Comparison of ENCODE assay signal across 9 cellular contexts in the genomic region with DNA sequence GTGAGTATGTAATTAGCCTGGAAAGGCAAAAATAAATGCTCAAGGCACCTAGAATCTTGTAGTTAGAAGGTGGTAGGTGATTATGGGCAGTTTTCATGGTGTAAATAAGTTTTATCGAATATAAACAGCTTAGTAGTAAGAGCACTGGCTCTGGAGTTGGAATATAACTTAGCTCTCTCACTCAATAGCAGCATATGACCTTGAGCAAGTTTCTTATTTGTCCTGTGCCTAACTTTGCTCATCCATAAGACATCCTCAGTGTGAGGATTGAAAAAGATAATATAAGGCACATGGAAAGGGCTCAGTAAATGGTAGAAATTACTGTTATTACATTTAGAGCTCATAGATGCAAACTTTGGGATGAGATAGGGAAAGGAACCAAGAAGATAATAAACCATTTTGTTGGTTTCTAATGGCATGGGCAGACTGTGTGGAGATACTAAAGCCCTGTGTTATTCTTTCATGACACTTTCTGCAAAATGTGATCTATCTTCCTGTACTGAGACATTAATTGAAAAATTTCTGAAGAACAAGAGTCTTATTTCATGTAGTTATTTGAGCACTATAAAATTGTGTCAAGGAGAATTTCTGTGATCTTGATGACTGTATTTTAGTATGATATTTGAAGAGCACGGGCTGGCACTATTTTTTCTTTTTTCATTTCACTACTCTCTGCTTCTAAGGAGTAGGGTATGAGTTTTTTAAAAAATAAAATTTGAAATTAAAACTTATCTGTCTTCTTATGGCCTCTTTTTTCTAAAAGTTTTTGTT. TPM values are rescaled to one million over a fixed set of nuclear protein-coding genes. Genes with fewer than 3 reads are reported as not detected.
DNase-seq lines count a peak whose midpoint lies in the region; ATAC-seq and TF ChIP-seq lines count a peak whose summit lies in the region.
"Had no signal": no experiment of that assay in that cellular context is flagged by ENCODE, and none has a peak within 500 bp of the region (broad histone marks: within the 10 kb centered on the region; RNA-seq: fewer than 3 reads in every experiment).

No MANE protein-coding gene starts in this region.

- ATAC-seq in activated naive CD4-positive, alpha-beta T cell treated with anti-CD3 and anti-CD28 coated beads, Interleukin-2, amount 50 U/mL, for 72 hours, result no peak
- ATAC-seq in upper lobe of left lung (ENCODE audit: low FRiP score in 2 of 2) (no peak), GM18520 (IDR thresholded peaks at IDR 0.05; ENCODE audit: unreplicated experiment) (no peak), mucosa of descending colon (no peak)

- WGBS in mesendoderm (ENCODE audit: extremely low coverage, insufficient coverage, low lambda C conversion rate), result no CpG with 5 or more reads among the region's 2 CpGs
- WGBS in upper lobe of left lung, 2 donors, result 26 to 31% methylated on average over 2 of the region's 2 CpGs

- H3K9me3 Mint-ChIP-seq in activated naive CD4-positive, alpha-beta T cell treated with anti-CD3 and anti-CD28 coated beads, Interleukin-2, amount 10 ng/mL, durations not matched to agents 7 days and 5 days, result no peaks in the 10 kb centered on the region
- peaks cover 0 to 6% of the 10 kb centered on the region in 2 donors for H3K9me3 Mint-ChIP-seq in activated naive CD4-positive, alpha-beta T cell treated with anti-CD3 and anti-CD28 coated beads, Interleukin-2, amount 50 U/mL, for 72 hours

- H3K27ac ChIP-seq in ascending aorta (no peak overlapping the region), mesendoderm (ENCODE audit: low read depth, low read length) (no peak overlapping the region), upper lobe of left lung (peak overlapping the region in 3 of 4 donors; percentile 98 to 100 (median 99))

- H3K27me3 Mint-ChIP-seq in activated naive CD4-positive, alpha-beta T cell treated with anti-CD3 and anti-CD28 coated beads, Interleukin-2, amount 10 ng/mL, durations not matched to agents 7 days and 5 days, result no peaks in the 10 kb centered on the region

- intact Hi-C loops in ascending aorta (cut with DNase I), result no loop called here
- intact Hi-C loops in mucosa of descending colon (cut with DNase I, micrococcal nuclease), result loop anchor here in 1 of 2 donors (10.0 kb wide), 1 partner anchor 75 kb away; no protein-coding TSS in a partner anchor

- CTCF ChIA-PET in activated naive CD4-positive, alpha-beta T cell treated with anti-CD3 and anti-CD28 coated beads, Interleukin-2, amount 10 ng/mL, durations not matched to agents 7 days and 5 days (lab: Charles Lee), result interaction anchor here (1.2 to 3.4 kb wide), 3 partner anchors 82 to 153 kb away, joined by 3 to 11 read pairs (median 4); a partner anchor contains a TSS

- H3K79me2 ChIP-seq in mesendoderm (ENCODE audit: control insufficient read depth, insufficient read depth, low read length), result no peaks in the 10 kb centered on the region

- no peak overlapping the region for H2BK120ac ChIP-seq in mesendoderm (ENCODE audit: low read depth, low read length)

- TF ChIP-seq EP300 in upper lobe of left lung (IDR thresholded peaks at IDR 0.05), result no peak

- no peak overlapping the region for H4K5ac ChIP-seq in mesendoderm (ENCODE audit: low read length)

- H3K4me1 Mint-ChIP-seq in activated naive CD4-positive, alpha-beta T cell treated with anti-CD3 and anti-CD28 coated beads, Interleukin-2, amount 10 ng/mL, durations not matched to agents 7 days and 5 days, result peaks cover 49% of the 10 kb centered on the region

- H3K18ac ChIP-seq in mesendoderm (ENCODE audit: low read length), result no peak overlapping the region

- peaks cover 19% of the 10 kb centered on the region for H3K36me3 Mint-ChIP-seq in activated naive CD4-positive, alpha-beta T cell treated with anti-CD3 and anti-CD28 coated beads, Interleukin-2, amount 10 ng/mL, durations not matched to agents 7 days and 5 days
- peaks cover 14 to 19% of the 10 kb centered on the region in 2 donors for H3K36me3 Mint-ChIP-seq in activated naive CD4-positive, alpha-beta T cell treated with anti-CD3 and anti-CD28 coated beads, Interleukin-2, amount 50 U/mL, for 72 hours

- no peaks in the 10 kb centered on the region for H3K79me1 ChIP-seq in mesendoderm (ENCODE audit: low read length)

- TF ChIP-seq POLR2A in upper lobe of left lung (IDR thresholded peaks at IDR 0.05), result no peak

- no peak overlapping the region for H3K56ac ChIP-seq in mesendoderm (ENCODE audit: low read length)

- H2AK5ac ChIP-seq in mesendoderm (ENCODE audit: low read length), result no peak overlapping the region

- H3K27me3 ChIP-seq in ascending aorta (no peaks in the 10 kb centered on the region), mesendoderm (ENCODE audit: insufficient read depth, low read length, poor library complexity) (no peaks in the 10 kb centered on the region), upper lobe of left lung (no peaks in the 10 kb centered on the region)

- peak overlapping the region; percentile 91 for H3K4me3 Mint-ChIP-seq in activated naive CD4-positive, alpha-beta T cell treated with anti-CD3 and anti-CD28 coated beads, Interleukin-2, amount 10 ng/mL, durations not matched to agents 7 days and 5 days

- H4K8ac ChIP-seq in mesendoderm (ENCODE audit: low read depth, low read length), result no peak overlapping the region

- peak overlapping the region; percentile 4 for H3K9ac ChIP-seq in mesendoderm (ENCODE audit: low read length)

- H3K4ac ChIP-seq in mesendoderm (ENCODE audit: low read depth, low read length), result no peak overlapping the region

- no peak overlapping the region for H2BK5ac ChIP-seq in mesendoderm (ENCODE audit: low read length)

- H3K27ac Mint-ChIP-seq in activated naive CD4-positive, alpha-beta T cell treated with anti-CD3 and anti-CD28 coated beads, Interleukin-2, amount 10 ng/mL, durations not matched to agents 7 days and 5 days, result no peak overlapping the region
- H3K27ac Mint-ChIP-seq in activated naive CD4-positive, alpha-beta T cell treated with anti-CD3 and anti-CD28 coated beads, Interleukin-2, amount 50 U/mL, for 72 hours, result peak overlapping the region in 1 of 2 donors; percentile 88

- H3K36me3 ChIP-seq in ascending aorta (no peaks in the 10 kb centered on the region), mesendoderm (ENCODE audit: control insufficient read depth, insufficient read depth, low read length) (no peaks in the 10 kb centered on the region), upper lobe of left lung (no peaks in the 10 kb centered on the region), mucosa of descending colon (ENCODE audit: low read depth) (no peaks in the 10 kb centered on the region)

- TF ChIP-seq CTCF in ascending aorta (IDR thresholded peaks at IDR 0.05), result no peak
- no peak for TF ChIP-seq CTCF in upper lobe of left lung (IDR thresholded peaks at IDR 0.05)
- TF ChIP-seq CTCF in mucosa of descending colon (IDR thresholded peaks at IDR 0.05), result no peak

- H3K4me3 ChIP-seq in ascending aorta, result peak overlapping the region; percentile 87 to 100
- H3K4me3 ChIP-seq in mesendoderm (ENCODE audit: low read length), result no peak overlapping the region
- peak overlapping the region; percentile 75 to 94 (median 90) for H3K4me3 ChIP-seq in upper lobe of left lung
- no peak overlapping the region for H3K4me3 ChIP-seq in mucosa of descending colon

- H3K4me1 ChIP-seq in ascending aorta (peaks cover 0 to 13% of the 10 kb centered on the region in 2 donors), mesendoderm (ENCODE audit: control insufficient read depth, low read depth, low read length) (no peaks in the 10 kb centered on the region), upper lobe of left lung (peaks cover 7 to 39% (median 27%) of the 10 kb centered on the region in 4 donors), mucosa of descending colon (ENCODE audit: low read depth) (peaks cover 31% of the 10 kb centered on the region)

- no peaks in the 10 kb centered on the region for H3K9me3 ChIP-seq in ascending aorta
- H3K9me3 ChIP-seq in upper lobe of left lung, result no peaks in the 10 kb centered on the region
- H3K9me3 ChIP-seq in mucosa of descending colon, result no peaks in the 10 kb centered on the region

- no peak overlapping the region for H3K4me2 ChIP-seq in mesendoderm (ENCODE audit: low read length)

- H3K23ac ChIP-seq in mesendoderm (ENCODE audit: low read length), result no peak overlapping the region

- no peak for DNase-seq in activated naive CD4-positive, alpha-beta T cell treated with anti-CD3 and anti-CD28 coated beads, Interleukin-2, amount 10 ng/mL, durations not matched to agents 7 days and 5 days
- no peak for DNase-seq in activated naive CD4-positive, alpha-beta T cell treated with anti-CD3 and anti-CD28 coated beads, Interleukin-2, amount 50 U/mL, for 72 hours (ENCODE audit: low spot score in 2 of 2)
- DNase-seq in ascending aorta (ENCODE audit: low spot score in 2 of 2) (no peak), mesendoderm (no peak), upper lobe of left lung (no peak), middle frontal gyrus (ENCODE audit: extremely low spot score, low spot score) (no peak), mucosa of descending colon (no peak)
- DNase-seq: stimulated activated CD4-positive, alpha-beta T cell treated with anti-CD3 and anti-CD28 coated beads, Interleukin-2, amount 100 ng/mL, for 24 hours had no signal

- no peak overlapping the region for H2BK15ac ChIP-seq in mesendoderm (replicated peaks; ENCODE audit: low read depth)

RNA-seq across cellular contexts. Expression of a gene that starts 3.1 kb away (rescaled TPM):
- total RNA-seq in activated naive CD4-positive, alpha-beta T cell treated with anti-CD3 and anti-CD28 coated beads, Interleukin-2, amount 50 U/mL, for 72 hours, result 10 to 100 TPM; 21.7 to 24.1 TPM
- total RNA-seq in ascending aorta, result 26.1 TPM
- polyA plus RNA-seq in mesendoderm (2013, experiment 1 of 2), result 14.4 TPM
- polyA plus RNA-seq in mesendoderm (2013, experiment 2 of 2), result 14.8 TPM
- total RNA-seq in upper lobe of left lung, result 100 to 1,000 TPM in 1 of 6 donors, 10 to 100 TPM in 5; 38.7 to 103 (median 58.1) TPM
- 10 to 100 TPM; 45.7 to 75.8 (median 46.7) TPM for total RNA-seq in mucosa of descending colon

RNA-seq across cellular contexts. Expression of a gene that starts 52.1 kb away (rescaled TPM):
- 10 to 100 TPM; 38.6 to 54.5 TPM for total RNA-seq in activated naive CD4-positive, alpha-beta T cell treated with anti-CD3 and anti-CD28 coated beads, Interleukin-2, amount 50 U/mL, for 72 hours
- total RNA-seq in ascending aorta (24.5 TPM), upper lobe of left lung (10 to 100 TPM; 36.3 to 71.4 (median 53.4) TPM), mucosa of descending colon (10 to 100 TPM; 18.8 to 25.2 (median 20.7) TPM)
- polyA plus RNA-seq in mesendoderm (2013, experiment 1 of 2), result 7.1 TPM
- 7.3 TPM for polyA plus RNA-seq in mesendoderm (2013, experiment 2 of 2)

Comparison
In these comparisons a context has a peak if more than half of its experiments do, and no peak if none do; other contexts are left out.
1. H3K27ac ChIP-seq: peak in upper lobe of left lung (3 of 4); none in ascending aorta (0 of 2) and mesendoderm (single experiment).
2. H3K4me3 ChIP-seq: peak in ascending aorta (2 of 2) and upper lobe of left lung (4 of 4); none in mesendoderm (single experiment) and mucosa of descending colon (single experiment).